Comparison of ENCODE assay signal across 34 cellular contexts in the genomic region with DNA sequence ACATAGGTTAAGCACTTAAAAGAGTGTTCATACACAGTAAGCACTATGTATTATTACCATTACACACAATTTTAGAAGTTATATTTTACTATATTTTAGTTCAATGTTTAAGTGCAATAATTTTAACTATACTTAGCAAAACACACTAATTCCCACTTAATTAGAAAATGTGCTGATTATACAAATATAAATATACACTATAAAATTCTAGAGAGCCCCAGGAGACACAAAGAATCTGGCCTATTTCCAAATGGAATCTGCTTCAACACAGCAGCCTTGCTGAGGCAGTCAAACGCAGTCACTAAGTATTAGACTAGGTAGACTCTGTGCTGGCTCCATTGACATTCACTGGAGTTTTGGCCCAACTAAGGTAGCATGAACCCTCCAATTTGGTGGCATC.
"Had no signal": no experiment of that assay in that cellular context is flagged by ENCODE, and none has a peak within 500 bp of the region (broad histone marks: within the 10 kb centered on the region; RNA-seq: fewer than 3 reads in every experiment).

No MANE protein-coding gene starts in this region.

- H3K36me3 ChIP-seq: Peyer's patch, WERI-Rb-1 had no signal

- H3K27me3 Mint-ChIP-seq: activated CD4-positive, alpha-beta memory T cell treated with anti-CD3 and anti-CD28 coated beads, Interleukin-2, amount 10 ng/mL, durations not matched to agents 7 days and 5 days; activated CD8-positive, alpha-beta memory T cell treated with anti-CD3 and anti-CD28 coated beads, Interleukin-2, amount 10 ng/mL, durations not matched to agents 7 days and 5 days; activated naive CD4-positive, alpha-beta T cell treated with anti-CD3 and anti-CD28 coated beads, Interleukin-2, amount 10 ng/mL, durations not matched to agents 7 days and 5 days; activated naive CD8-positive, alpha-beta T cell; activated naive CD8-positive, alpha-beta T cell treated with anti-CD3 and anti-CD28 coated beads, Interleukin-2, amount 50 U/mL, for 24 hours had no signal

- H3K4me1 ChIP-seq: Peyer's patch had no signal

- H3K27me3 ChIP-seq: Peyer's patch had no signal

- FAIRE-seq: bronchial epithelial cell, colon had no signal

- H3K27ac ChIP-seq: Peyer's patch, WERI-Rb-1 had no signal

- H3K4me1 Mint-ChIP-seq: activated CD4-positive, alpha-beta memory T cell treated with anti-CD3 and anti-CD28 coated beads, Interleukin-2, amount 10 ng/mL, durations not matched to agents 7 days and 5 days; activated CD8-positive, alpha-beta memory T cell treated with anti-CD3 and anti-CD28 coated beads, Interleukin-2, amount 10 ng/mL, durations not matched to agents 7 days and 5 days; activated naive CD4-positive, alpha-beta T cell treated with anti-CD3 and anti-CD28 coated beads, Interleukin-2, amount 10 ng/mL, durations not matched to agents 7 days and 5 days; activated naive CD8-positive, alpha-beta T cell treated with anti-CD3 and anti-CD28 coated beads, Interleukin-2, amount 50 U/mL, for 24 hours; brain had no signal

- H3K4me3 ChIP-seq: Peyer's patch had no signal

- H3K9me3 ChIP-seq: Peyer's patch had no signal

- H3K4me3 Mint-ChIP-seq: activated CD4-positive, alpha-beta memory T cell treated with anti-CD3 and anti-CD28 coated beads, Interleukin-2, amount 10 ng/mL, durations not matched to agents 7 days and 5 days; activated CD8-positive, alpha-beta memory T cell treated with anti-CD3 and anti-CD28 coated beads, Interleukin-2, amount 10 ng/mL, durations not matched to agents 7 days and 5 days; activated naive CD4-positive, alpha-beta T cell treated with anti-CD3 and anti-CD28 coated beads, Interleukin-2, amount 10 ng/mL, durations not matched to agents 7 days and 5 days; activated naive CD8-positive, alpha-beta T cell; activated naive CD8-positive, alpha-beta T cell treated with anti-CD3 and anti-CD28 coated beads, Interleukin-2, amount 50 U/mL, for 24 hours; brain had no signal

- DNase-seq: activated CD4-positive, alpha-beta memory T cell treated with anti-CD3 and anti-CD28 coated beads, Interleukin-2, amount 10 ng/mL, durations not matched to agents 7 days and 5 days; activated CD4-positive, alpha-beta T cell treated with anti-CD3 and anti-CD28 coated beads for 1 hour; activated CD4-positive, alpha-beta T cell treated with anti-CD3 and anti-CD28 coated beads for 48 hours; activated CD4-positive, CD25-positive, alpha-beta regulatory T cell; activated CD8-positive, alpha-beta memory T cell treated with anti-CD3 and anti-CD28 coated beads for 24 hours; activated CD8-positive, alpha-beta memory T cell treated with anti-CD3 and anti-CD28 coated beads, Interleukin-2, amount 10 ng/mL, durations not matched to agents 7 days and 5 days; activated CD8-positive, alpha-beta memory T cell treated with anti-CD3 and anti-CD28 coated beads, Interleukin-2, amount 50 U/mL, for 48 hours; activated effector memory CD4-positive, alpha-beta T cell treated with Interleukin-2 at 50 U/mL for 16 hours; activated naive CD4-positive, alpha-beta T cell treated with anti-CD3 and anti-CD28 coated beads, Interleukin-2, amount 10 ng/mL, durations not matched to agents 7 days and 5 days; activated naive CD8-positive, alpha-beta T cell treated with anti-CD3 and anti-CD28 coated beads, Interleukin-2, amount 50 U/mL, for 24 hours; activated T-cell treated with anti-CD3 and anti-CD28 coated beads, Interleukin-2, amount 50 U/mL, for 48 hours; anterior cingulate cortex; caudate nucleus; cerebellar nuclear complex; Karpas-422; NCI-H1436 treated with DMSO at 0.1 percent for 48 hours; NCI-H1694 treated with DMSO at 0.1 percent for 48 hours; NCI-H2029; NCI-H2171 treated with DMSO at 0.1 percent for 48 hours; NCI-H2227 treated with DMSO at 0.1 percent for 48 hours; NCI-H510A treated with DMSO at 0.1 percent for 48 hours; NCI-H526 treated with DMSO at 0.1 percent for 48 hours; NCI-H82; NK-92 treated with Interleukin-12 subunit alpha and Interleukin-12 subunit beta, amount 100 ng/mL, for 24 hours; PC-3; Peyer's patch; RPMI8226; SHP77 treated with DMSO at 0.1 percent for 48 hours; T1000; WERI-Rb-1 had no signal

- H3K36me3 Mint-ChIP-seq: activated CD8-positive, alpha-beta memory T cell treated with anti-CD3 and anti-CD28 coated beads, Interleukin-2, amount 10 ng/mL, durations not matched to agents 7 days and 5 days; activated naive CD4-positive, alpha-beta T cell treated with anti-CD3 and anti-CD28 coated beads, Interleukin-2, amount 10 ng/mL, durations not matched to agents 7 days and 5 days; activated naive CD8-positive, alpha-beta T cell; brain had no signal

- ATAC-seq: activated CD8-positive, alpha-beta memory T cell treated with anti-CD3 and anti-CD28 coated beads, Interleukin-2, amount 10 ng/mL, durations not matched to agents 7 days and 5 days; activated naive CD8-positive, alpha-beta T cell treated with anti-CD3 and anti-CD28 coated beads, Interleukin-2, amount 50 U/mL, for 24 hours; PC-3 had no signal

- H3K9me3 Mint-ChIP-seq: activated CD4-positive, alpha-beta memory T cell treated with anti-CD3 and anti-CD28 coated beads, Interleukin-2, amount 10 ng/mL, durations not matched to agents 7 days and 5 days; activated naive CD8-positive, alpha-beta T cell treated with anti-CD3 and anti-CD28 coated beads, Interleukin-2, amount 50 U/mL, for 24 hours had no signal

- H3K27ac Mint-ChIP-seq: activated CD4-positive, alpha-beta memory T cell treated with anti-CD3 and anti-CD28 coated beads, Interleukin-2, amount 10 ng/mL, durations not matched to agents 7 days and 5 days; activated CD8-positive, alpha-beta memory T cell treated with anti-CD3 and anti-CD28 coated beads, Interleukin-2, amount 10 ng/mL, durations not matched to agents 7 days and 5 days; activated naive CD4-positive, alpha-beta T cell treated with anti-CD3 and anti-CD28 coated beads, Interleukin-2, amount 10 ng/mL, durations not matched to agents 7 days and 5 days; activated naive CD8-positive, alpha-beta T cell; activated naive CD8-positive, alpha-beta T cell treated with anti-CD3 and anti-CD28 coated beads, Interleukin-2, amount 50 U/mL, for 24 hours; brain had no signal
